Comparison of ENCODE assay signal across 8 cellular contexts in genomic region chr11:289145-289705, GRCh38. TPM values are rescaled to one million over a fixed set of nuclear protein-coding genes. Genes with fewer than 3 reads are reported as not detected.
DNase-seq lines count a peak whose midpoint lies in the region; ATAC-seq and TF ChIP-seq lines count a peak whose summit lies in the region.

No MANE protein-coding gene starts in this region.

- 22% methylated on average over 15 of the region's 42 CpGs for WGBS in esophagus muscularis mucosa

- H3K36me3 Mint-ChIP-seq in T-cell = peaks cover 2% of the 10 kb centered on the region

- H3K4me1 Mint-ChIP-seq in T-cell = peaks cover 27 to 49% (median 33%) of the 10 kb centered on the region in 3 donors

- TF ChIP-seq POLR2A in GM19099 (IDR thresholded peaks at IDR 0.05; ENCODE audit: extremely low read depth, insufficient read length, low read depth) (peak; percentile 67), esophagus muscularis mucosa (IDR thresholded peaks at IDR 0.05; ENCODE audit: low read depth) (no peak)

- no peaks in the 10 kb centered on the region for H3K9me3 Mint-ChIP-seq in T-cell

- no peaks in the 10 kb centered on the region for H3K27me3 Mint-ChIP-seq in T-cell

- H3K4me2 ChIP-seq in skeletal muscle satellite cell (ENCODE audit: low read length) = peak overlapping the region; percentile 85

- H3K9me3 ChIP-seq in esophagus muscularis mucosa = no peaks in the 10 kb centered on the region
- no peaks in the 10 kb centered on the region for H3K9me3 ChIP-seq in skeletal muscle satellite cell (replicated peaks; ENCODE audit: low read length)

- H3K4me1 ChIP-seq in esophagus muscularis mucosa = peaks cover 8 to 30% (median 28%) of the 10 kb centered on the region in 4 donors
- H3K4me1 ChIP-seq in skeletal muscle satellite cell (ENCODE audit: control insufficient read depth, insufficient read depth, low read length) = peaks cover 6% of the 10 kb centered on the region

- peaks cover 0 to 33% (median under 1%) of the 10 kb centered on the region in 4 donors for H3K27me3 ChIP-seq in esophagus muscularis mucosa
- H3K27me3 ChIP-seq in skeletal muscle satellite cell (ENCODE audit: control insufficient read depth, insufficient read depth, low read length) = peaks cover 17% of the 10 kb centered on the region

- DNase-seq in T-cell (peak in 22 of 34 experiments; percentile 32 to 68 (median 54)), esophagus muscularis mucosa (ENCODE audit: extremely low spot score) (no peak), NCI-H2107 treated with DMSO at 0.1 percent for 48 hours (lab: John Stamatoyannopoulos, UW; ENCODE audit: unreplicated experiment) (no peak), anterior cingulate cortex (lab: John Stamatoyannopoulos, UW) (no peak), NCI-H524 treated with DMSO at 0.1 percent for 48 hours (lab: John Stamatoyannopoulos, UW) (no peak)

- TF ChIP-seq CTCF in esophagus muscularis mucosa (IDR thresholded peaks at IDR 0.05) = no peak

- TF ChIP-seq EP300 in esophagus muscularis mucosa (IDR thresholded peaks at IDR 0.05) = no peak

- CTCF ChIA-PET in T-cell (lab: Charles Lee) = interaction anchor here in 1 of 2 donors (0.6 to 3.9 kb wide), 3 partner anchors 39 to 118 kb away, joined by 3 to 17 read pairs (median 3); partner anchors contain the start of gene PSMD13

- H3K36me3 ChIP-seq in esophagus muscularis mucosa (peaks cover 0 to 23% (median 14%) of the 10 kb centered on the region in 4 donors), skeletal muscle satellite cell (ENCODE audit: insufficient read depth, low read length) (no peaks in the 10 kb centered on the region)

- POLR2A ChIA-PET in T-cell (lab: Charles Lee) = interaction anchor here in 1 of 2 donors (0.9 kb wide), 1 partner anchor 21 kb away, joined by 3 read pairs; no protein-coding TSS in a partner anchor

- H3K4me3 Mint-ChIP-seq in T-cell = peak overlapping the region; percentile 68 to 86 (median 77)

- intact Hi-C loops in esophagus muscularis mucosa (cut with DNase I) = no loop called here

- peak overlapping the region; percentile 70 to 78 (median 72) for H3K27ac ChIP-seq in esophagus muscularis mucosa (replicated peaks in 1 of 4)

- H3K9ac ChIP-seq in skeletal muscle satellite cell (ENCODE audit: low read depth, low read length) = no peak overlapping the region

- ATAC-seq in T-cell (replicated peaks in 1 of 4) (peak; percentile 8 to 33 (median 11)), HG02763 (IDR thresholded peaks at IDR 0.05; ENCODE audit: unreplicated experiment) (no peak)

- H3K4me3 ChIP-seq in esophagus muscularis mucosa = peak overlapping the region; percentile 80 to 93 (median 82)
- peak overlapping the region; percentile 64 for H3K4me3 ChIP-seq in skeletal muscle satellite cell (ENCODE audit: low read length)

- H3K27ac Mint-ChIP-seq in T-cell = peak overlapping the region; percentile 67 to 84

RNA-seq across cellular contexts. Expression of gene PGGHG, which starts 0.3 kb away (rescaled TPM):
- total RNA-seq in T-cell = 100 to 1,000 TPM; 252 to 818 (median 459) TPM
- total RNA-seq in esophagus muscularis mucosa = 10 to 100 TPM; 13.3 to 23.7 (median 18.8) TPM
- 4.4 and 6.1 TPM in 2 replicates for total RNA-seq in skeletal muscle satellite cell (2012; rRNA removed)

RNA-seq across cellular contexts. Expression of gene IFITM5, which starts 10.1 kb away (rescaled TPM):
- total RNA-seq in T-cell (not detected), esophagus muscularis mucosa (not detected)
- not detected in 2 replicates for total RNA-seq in skeletal muscle satellite cell (2012; rRNA removed)

RNA-seq across cellular contexts. Expression of gene NLRP6, which starts 11.0 kb away (rescaled TPM):
- 10 to 100 TPM in 3 of 5 donors, 1 to 10 TPM in 2; 6.7 to 27.7 (median 20.9) TPM for total RNA-seq in T-cell
- 1 to 10 TPM in 1 of 4 donors, under 1 TPM in 2, not detected in 1; 0.13 to 2.2 (median 0.42) TPM for total RNA-seq in esophagus muscularis mucosa
- total RNA-seq in skeletal muscle satellite cell (2012; rRNA removed) = under 0.01 TPM in 1 of 2 replicates, not detected in the other

RNA-seq across cellular contexts. Expression of gene IFITM2, which starts 18.4 kb away (rescaled TPM):
- total RNA-seq in T-cell (100 to 1,000 TPM; 276 to 654 (median 359) TPM), esophagus muscularis mucosa (100 to 1,000 TPM in 3 of 4 donors, 10 to 100 TPM in 1; 92.2 to 235 (median 194) TPM)
- 64.6 and 75.1 TPM in 2 replicates for total RNA-seq in skeletal muscle satellite cell (2012; rRNA removed)

RNA-seq across cellular contexts. Expression of gene IFITM1, which starts 24.6 kb away (rescaled TPM):
- total RNA-seq in T-cell (100 to 1,000 TPM; 201 to 427 (median 243) TPM), esophagus muscularis mucosa (100 to 1,000 TPM in 3 of 4 donors, 10 to 100 TPM in 1; 60.6 to 197 (median 171) TPM)
- total RNA-seq in skeletal muscle satellite cell (2012; rRNA removed) = 3.5 and 15.3 TPM in 2 replicates

Comparison
In these comparisons a context has a peak if more than half of its experiments do, and no peak if none do; other contexts are left out.
1. DNase-seq: peak in T-cell (22 of 34); none in esophagus muscularis mucosa (single experiment), NCI-H2107 treated with DMSO at 0.1 percent for 48 hours (single experiment), anterior cingulate cortex (0 of 58) and NCI-H524 treated with DMSO at 0.1 percent for 48 hours (single experiment).
2. RNA of gene PGGHG, which starts 0.3 kb away (total RNA-seq): 252 to 818 TPM in T-cell; 13.3 to 23.7 TPM in esophagus muscularis mucosa; every median in the first group is over 10 times any median in the second.